Comparison of ENCODE assay signal across 8 cellular contexts in the genomic region with DNA sequence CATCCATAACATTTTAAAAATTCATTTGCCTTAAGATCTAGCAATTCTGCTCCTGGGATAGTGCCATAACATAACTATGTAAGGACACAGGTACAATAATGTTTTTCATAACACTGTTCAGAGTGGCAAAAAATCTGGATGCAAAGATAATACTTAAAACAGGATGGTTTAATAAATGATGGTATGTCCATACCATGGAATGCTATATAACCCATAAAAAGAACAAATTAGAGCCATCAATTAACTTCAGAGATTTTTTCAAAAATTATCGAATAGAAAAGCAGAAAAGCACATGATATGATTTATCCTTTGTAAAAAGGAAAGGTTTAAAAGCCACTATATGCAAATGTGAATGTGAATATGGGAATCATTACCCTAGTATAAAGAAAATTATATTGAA.
"Had no signal": no experiment of that assay in that cellular context is flagged by ENCODE, and none has a peak within 500 bp of the region (broad histone marks: within the 10 kb centered on the region; RNA-seq: fewer than 3 reads in every experiment).

No MANE protein-coding gene starts in this region.

- H3K4me3 ChIP-seq: GM12878 had no signal

- FAIRE-seq: G401.6, GM12878, GM12891, GM12892, GM18507, GM19239 had no signal

- DNase-seq: GDM1, GF-D8 had no signal

- ATAC-seq: GM12878 had no signal
